10 cellular contexts compared by ENCODE assay signal in the genomic region with DNA sequence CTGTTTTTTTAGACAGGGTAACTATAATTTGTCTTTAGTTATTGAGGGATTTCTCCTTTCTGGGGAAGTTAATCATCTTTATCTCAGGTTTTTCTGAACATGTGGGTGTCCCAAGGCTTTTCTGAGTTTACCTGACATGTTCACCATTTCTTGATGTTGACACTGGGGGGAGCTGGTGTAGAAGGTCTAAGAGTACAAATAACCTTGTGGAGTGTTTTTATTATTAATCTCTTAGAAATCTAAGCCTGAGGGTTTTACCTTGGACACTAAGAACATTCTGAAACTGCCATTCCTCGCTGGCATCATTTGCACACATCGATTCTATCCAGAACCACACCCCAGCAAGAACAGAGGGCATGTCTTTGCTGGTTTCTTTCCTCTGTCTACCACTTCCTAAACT. TPM values are rescaled to one million over a fixed set of nuclear protein-coding genes. Genes with fewer than 3 reads are reported as not detected.
DNase-seq lines count a peak whose midpoint lies in the region; ATAC-seq and TF ChIP-seq lines count a peak whose summit lies in the region.
"Had no signal": no experiment of that assay in that cellular context is flagged by ENCODE, and none has a peak within 500 bp of the region (broad histone marks: within the 10 kb centered on the region; RNA-seq: fewer than 3 reads in every experiment).

No MANE protein-coding gene starts in this region.

- no peak overlapping the region for H3K4me3 ChIP-seq in endodermal cell (ENCODE audit: low read length)
- no peak overlapping the region for H3K4me3 ChIP-seq in psoas muscle

- ATAC-seq in psoas muscle = peak in 3 of 4 donors; percentile 41 to 72 (median 53)
- no peak for ATAC-seq in HG02885 (IDR thresholded peaks at IDR 0.05; ENCODE audit: poor library complexity, unreplicated experiment)

- no peaks in the 10 kb centered on the region for H3K27me3 Mint-ChIP-seq in endodermal cell (ENCODE audit: insufficient read depth)
- H3K27me3 Mint-ChIP-seq in endothelial cell (ENCODE audit: unreplicated experiment) = no peaks in the 10 kb centered on the region

- H3K27ac ChIP-seq in endodermal cell (ENCODE audit: low read depth, low read length) = no peak overlapping the region
- peak overlapping the region; percentile 23 for H3K27ac ChIP-seq in psoas muscle

- no peak overlapping the region for H3K9ac ChIP-seq in endodermal cell (ENCODE audit: extremely low read depth, low read length, poor library complexity, severe bottlenecking)

- H3K4me1 Mint-ChIP-seq in endodermal cell (peaks cover 6% of the 10 kb centered on the region), endothelial cell (ENCODE audit: unreplicated experiment) (peaks cover 1% of the 10 kb centered on the region)

- intact Hi-C loops in psoas muscle (cut with DNase I) = loop anchor here (2.0 kb wide), 2 partner anchors 21 to 23 kb away; a partner anchor contains a TSS

- H3K36me3 Mint-ChIP-seq in endodermal cell (ENCODE audit: low read depth) (peaks cover 19% of the 10 kb centered on the region), endothelial cell (ENCODE audit: low read depth, unreplicated experiment) (peaks cover 19% of the 10 kb centered on the region)

- DNase-seq in DMS 273 (lab: John Stamatoyannopoulos, UW; ENCODE audit: unreplicated experiment) (peak; percentile 48), DMS 273 treated with DMSO at 0.1 percent for 48 hours (lab: John Stamatoyannopoulos, UW) (no peak), MV-4-11 (lab: John Stamatoyannopoulos, UW) (peak; percentile 14), endodermal cell (no peak), psoas muscle (no peak), endothelial cell (ENCODE audit: low spot score) (no peak), NCI-H187 (lab: John Stamatoyannopoulos, UW) (no peak)
- DNase-seq: 8988T, H7 had no signal

- H3K27me3 ChIP-seq in endodermal cell (ENCODE audit: control insufficient read depth, insufficient read depth, low read length, poor library complexity, severe bottlenecking) (no peaks in the 10 kb centered on the region), psoas muscle (ENCODE audit: insufficient read depth in 3 of 3, low read length in 2 of 3) (no peaks in the 10 kb centered on the region)

- H3K4me3 Mint-ChIP-seq in endodermal cell = no peak overlapping the region
- H3K4me3 Mint-ChIP-seq in endothelial cell (ENCODE audit: unreplicated experiment) = no peak overlapping the region

- H3K9me3 ChIP-seq in endodermal cell (ENCODE audit: control insufficient read depth, low read length) = no peaks in the 10 kb centered on the region
- H3K9me3 ChIP-seq in psoas muscle = no peaks in the 10 kb centered on the region

- peaks cover 62% of the 10 kb centered on the region for H3K36me3 ChIP-seq in endodermal cell (ENCODE audit: control insufficient read depth, insufficient read depth, low read length)
- H3K36me3 ChIP-seq in psoas muscle (ENCODE audit: insufficient read depth in 1 of 2, low read depth in 1 of 2) = peaks cover 29 to 94% of the 10 kb centered on the region in 2 donors

- H3K27ac Mint-ChIP-seq in endodermal cell (no peak overlapping the region), endothelial cell (ENCODE audit: unreplicated experiment) (no peak overlapping the region)

- TF ChIP-seq CTCF in endodermal cell (conservative IDR thresholded peaks at IDR 0.05) = peak; percentile 59
- TF ChIP-seq CTCF in psoas muscle (IDR thresholded peaks at IDR 0.05) = peak; percentile 55
- TF ChIP-seq CTCF in endothelial cell (IDR thresholded peaks at IDR 0.05; ENCODE audit: unreplicated experiment) = no peak

- no peaks in the 10 kb centered on the region for H3K9me3 Mint-ChIP-seq in endodermal cell
- no peaks in the 10 kb centered on the region for H3K9me3 Mint-ChIP-seq in endothelial cell (ENCODE audit: unreplicated experiment)

- WGBS in endodermal cell (ENCODE audit: insufficient coverage in 1 of 2, insufficient read length in 1 of 2), 2 experiments = 95 to 100% methylated on average over 1 to 2 of the region's 2 CpGs
- WGBS in psoas muscle, 3 donors = 17 to 48% (median 26%) methylated on average over 2 of the region's 2 CpGs

- peaks cover 7% of the 10 kb centered on the region for H3K4me1 ChIP-seq in endodermal cell (ENCODE audit: control insufficient read depth, insufficient read depth, low read length)
- H3K4me1 ChIP-seq in psoas muscle = peaks cover 53% of the 10 kb centered on the region

RNA-seq across cellular contexts. Expression of a gene that starts 15.6 kb away (rescaled TPM):
- total RNA-seq in endodermal cell (1 to 10 TPM in 1 of 2 donors, not detected in 1; 1.0 TPM), psoas muscle (under 1 TPM in 3 of 4 donors, not detected in 1; 0.49 to 0.87 (median 0.53) TPM), endothelial cell (ENCODE audit: unreplicated experiment) (not detected)
- 0.89 TPM for polyA plus RNA-seq in endodermal cell (2013, experiment 1 of 2)
- 1.1 TPM for polyA plus RNA-seq in endodermal cell (2013, experiment 2 of 2)
- under 1 TPM in 1 of 3 donors, not detected in 2; 0.14 TPM for polyA plus RNA-seq in psoas muscle
- total RNA-seq: H7 had no signal

RNA-seq across cellular contexts. Expression of a gene that starts 20.0 kb away (rescaled TPM):
- 100 to 1,000 TPM; 111 to 142 TPM for total RNA-seq in endodermal cell
- polyA plus RNA-seq in endodermal cell (2013, experiment 1 of 2) = 89.8 TPM
- polyA plus RNA-seq in endodermal cell (2013, experiment 2 of 2) = 75.8 TPM
- total RNA-seq in psoas muscle = 100 to 1,000 TPM; 548 to 930 (median 580) TPM
- 100 to 1,000 TPM; 423 to 754 (median 450) TPM for polyA plus RNA-seq in psoas muscle
- total RNA-seq in endothelial cell (ENCODE audit: unreplicated experiment) = 101 TPM

RNA-seq across cellular contexts. Expression of a gene that starts 58.1 kb away (rescaled TPM):
- total RNA-seq in endodermal cell (10 to 100 TPM; 12.8 to 15.0 TPM), psoas muscle (10 to 100 TPM; 35.7 to 52.6 (median 40.9) TPM), endothelial cell (ENCODE audit: unreplicated experiment) (22.6 TPM)
- 30.7 TPM for polyA plus RNA-seq in endodermal cell (2013, experiment 1 of 2)
- 28.3 TPM for polyA plus RNA-seq in endodermal cell (2013, experiment 2 of 2)
- 10 to 100 TPM; 13.4 to 37.6 (median 22.1) TPM for polyA plus RNA-seq in psoas muscle

Comparison
In these comparisons a context has a peak if more than half of its experiments do, and no peak if none do; other contexts are left out.
1. DNase-seq: peak in DMS 273 (single experiment) and MV-4-11 (single experiment); none in DMS 273 treated with DMSO at 0.1 percent for 48 hours (single experiment), endodermal cell (single experiment), psoas muscle (0 of 2), endothelial cell (single experiment) and NCI-H187 (0 of 2).